8 cellular contexts compared by ENCODE assay signal in the genomic region with DNA sequence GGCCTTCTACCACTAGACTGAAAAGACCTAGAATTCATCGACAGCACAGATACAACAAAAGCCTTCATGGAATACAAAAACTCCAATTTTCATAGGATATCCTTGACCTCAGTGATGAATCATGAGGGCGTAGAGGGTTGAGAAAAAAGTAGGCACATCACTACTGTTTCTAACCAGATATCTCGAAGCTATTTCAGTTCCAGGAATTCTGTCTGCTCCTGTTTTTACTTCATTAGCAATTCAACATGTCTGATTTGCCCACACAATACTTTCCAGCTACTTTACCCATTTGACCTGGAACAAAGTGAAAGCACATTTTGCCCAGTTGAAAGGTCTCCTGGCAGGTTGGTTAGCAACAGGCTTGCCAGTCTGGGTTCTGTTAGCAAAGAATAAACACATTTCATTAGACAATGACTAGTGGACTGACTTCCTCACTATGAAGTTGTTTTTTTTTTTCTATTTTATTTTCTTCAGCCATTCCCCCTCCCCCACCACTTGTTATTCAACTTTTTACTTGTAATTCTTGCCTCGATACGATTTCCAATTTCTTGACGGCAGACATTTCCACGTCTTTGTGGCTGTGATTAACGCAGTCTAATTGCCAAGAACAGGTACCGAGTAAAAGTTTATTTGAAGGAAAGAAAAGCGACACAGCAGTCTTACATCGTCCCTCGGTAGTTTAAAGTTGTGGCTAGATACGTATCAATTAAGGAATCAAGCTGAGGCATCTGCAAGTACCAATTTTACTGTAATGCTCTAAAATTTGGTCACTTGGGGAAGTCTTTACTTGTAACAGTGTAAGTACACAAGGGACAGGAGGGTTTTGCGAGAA. TPM values are rescaled to one million over a fixed set of nuclear protein-coding genes. Genes with fewer than 3 reads are reported as not detected.
DNase-seq lines count a peak whose midpoint lies in the region; ATAC-seq and TF ChIP-seq lines count a peak whose summit lies in the region.

No MANE protein-coding gene starts in this region.

- peaks cover 27% of the 10 kb centered on the region for H3K79me2 ChIP-seq in GM23248 (ENCODE audit: insufficient read depth)

- 15 to 17% methylated on average over 14 of the region's 14 CpGs for WGBS in GM23248 (ENCODE audit: low coverage in 1 of 2, low lambda C conversion rate in 2 of 2, missing lambda C conversion rate in 2 of 2), 2 experiments
- WGBS in esophagus muscularis mucosa = 13% methylated on average over 14 of the region's 14 CpGs

- H3K9me3 ChIP-seq in GM23248 (ENCODE audit: low read depth) (no peaks in the 10 kb centered on the region), esophagus muscularis mucosa (no peaks in the 10 kb centered on the region), neutrophil (no peaks in the 10 kb centered on the region)

- in situ Hi-C loops in GM23248 (cut with MboI) = no loop called here

- H3K27me3 Mint-ChIP-seq in T-cell = peaks cover 0 to 2% of the 10 kb centered on the region in 2 donors

- H3K36me3 ChIP-seq in GM23248 (ENCODE audit: low read depth) (no peaks in the 10 kb centered on the region), esophagus muscularis mucosa (no peaks in the 10 kb centered on the region), neutrophil (no peaks in the 10 kb centered on the region)

- H3K4me3 ChIP-seq in AG04449 (ENCODE audit: low read depth, low read length) = peak overlapping the region; percentile 79
- peak overlapping the region; percentile 83 for H3K4me3 ChIP-seq in GM23248
- H3K4me3 ChIP-seq in esophagus muscularis mucosa = peak overlapping the region; percentile 71 to 97 (median 84)
- H3K4me3 ChIP-seq in neutrophil (ENCODE audit: low read depth in 1 of 2, low read length in 1 of 2) = peak overlapping the region; percentile 95 to 99

- H3K36me3 Mint-ChIP-seq in T-cell = no peaks in the 10 kb centered on the region

- ATAC-seq in T-cell (replicated peaks in 1 of 4) (no peak), GM21576 (IDR thresholded peaks at IDR 0.05; ENCODE audit: unreplicated experiment) (no peak)

- H3K9ac ChIP-seq in GM23248 = peak overlapping the region; percentile 88

- CTCF ChIA-PET in AG04449 (lab: Yijun Ruan, JAX) (interaction anchor here (1.0 kb wide), 1 partner anchor 227 kb away, joined by 3 read pairs; no protein-coding TSS in a partner anchor), T-cell (lab: Charles Lee) (interaction anchor here in 1 of 2 donors (0.9 to 2.6 kb wide), 2 partner anchors 28 to 339 kb away, joined by 3 to 22 read pairs; no protein-coding TSS in a partner anchor)

- no peak for TF ChIP-seq CTCF in AG04449 (IDR thresholded peaks at IDR 0.05; ENCODE audit: insufficient read depth, low read length, missing control alignments)
- no peak for TF ChIP-seq CTCF in esophagus muscularis mucosa (IDR thresholded peaks at IDR 0.05)
- no peak for TF ChIP-seq CTCF in neutrophil (IDR thresholded peaks at IDR 0.05)

- TF ChIP-seq POLR2A in esophagus muscularis mucosa (IDR thresholded peaks at IDR 0.05; ENCODE audit: low read depth) = no peak

- no peaks in the 10 kb centered on the region for H3K9me2 ChIP-seq in GM23248 (ENCODE audit: insufficient read depth)

- H3K4me2 ChIP-seq in GM23248 (ENCODE audit: unreplicated experiment) = peak overlapping the region; percentile 82

- peak overlapping the region; percentile 83 for H2AFZ ChIP-seq in GM23248

- peaks cover 14% of the 10 kb centered on the region; the same call in 1 of the 2 replicates for H3F3A ChIP-seq in GM23248 (ENCODE audit: insufficient read depth)

- no peaks in the 10 kb centered on the region for H3K27me3 ChIP-seq in GM23248 (replicated peaks; ENCODE audit: insufficient read depth)
- H3K27me3 ChIP-seq in esophagus muscularis mucosa = no peaks in the 10 kb centered on the region
- no peaks in the 10 kb centered on the region for H3K27me3 ChIP-seq in neutrophil

- H3K9me3 Mint-ChIP-seq in T-cell = no peaks in the 10 kb centered on the region

- DNase-seq in AG04449 (ENCODE audit: low read depth, low spot score) = no peak
- peak; percentile 58 for DNase-seq in GM23248
- peak in 12 of 34 experiments; percentile 10 to 33 (median 18) for DNase-seq in T-cell
- DNase-seq in esophagus muscularis mucosa (ENCODE audit: extremely low spot score) = no peak
- no peak for DNase-seq in activated CD4-positive, CD25-positive, alpha-beta regulatory T cell treated with anti-CD3 and anti-CD28 coated beads, Interleukin-2, amount 50 U/mL, for 72 hours
- DNase-seq in activated CD8-positive, alpha-beta memory T cell treated with anti-CD3 and anti-CD28 coated beads, Interleukin-2, amount 50 U/mL, for 4 hours = no peak

- H3K4me1 ChIP-seq in GM23248 (ENCODE audit: insufficient read depth) = peaks cover 21% of the 10 kb centered on the region
- peaks cover 26 to 32% (median 29%) of the 10 kb centered on the region in 4 donors for H3K4me1 ChIP-seq in esophagus muscularis mucosa
- peaks cover 31 to 35% of the 10 kb centered on the region in 2 experiments for H3K4me1 ChIP-seq in neutrophil (ENCODE audit: control insufficient read depth in 1 of 2, insufficient read depth in 1 of 2, low read depth in 1 of 2, low read length in 1 of 2)

- POLR2A ChIA-PET in AG04449 (lab: Yijun Ruan, JAX) = interaction anchor here (1.0 to 1.6 kb wide), 3 partner anchors 19 to 333 kb away, joined by 3 to 4 read pairs (median 4); no protein-coding TSS in a partner anchor
- POLR2A ChIA-PET in T-cell (lab: Charles Lee) = interaction anchor here (0.5 to 2.2 kb wide), 10 partner anchors 13 to 922 kb away, joined by 3 to 36 read pairs (median 4); a partner anchor contains a TSS

- TF ChIP-seq EP300 in esophagus muscularis mucosa (IDR thresholded peaks at IDR 0.05) = no peak

- intact Hi-C loops in esophagus muscularis mucosa (cut with DNase I) = loop anchor here (1.0 to 10.0 kb wide), 5 partner anchors 115 to 702 kb away; a partner anchor contains a TSS

- peak overlapping the region; percentile 92 to 95 (median 95) for H3K4me3 Mint-ChIP-seq in T-cell

- no peaks in the 10 kb centered on the region; the same call in 1 of the 2 replicates for H4K20me1 ChIP-seq in GM23248 (ENCODE audit: insufficient read depth)

- H3K4me1 Mint-ChIP-seq in T-cell = peaks cover 25 to 29% (median 26%) of the 10 kb centered on the region in 3 donors

- H3K27ac Mint-ChIP-seq in T-cell = peak overlapping the region; percentile 99

- H3K27ac ChIP-seq in GM23248 = peak overlapping the region; percentile 79
- peak overlapping the region; percentile 95 to 99 (median 96) for H3K27ac ChIP-seq in esophagus muscularis mucosa (replicated peaks in 1 of 4)
- peak overlapping the region; percentile 99 for H3K27ac ChIP-seq in neutrophil

RNA-seq across cellular contexts. Expression of a gene that starts 4.0 kb away (rescaled TPM):
- 9.2 and 10.0 TPM in 2 replicates for total RNA-seq in GM23248 (2014; rRNA removed; shearing (Covaris generic))
- 0.25 and 0.47 TPM in 2 replicates for polyA plus RNA-seq in GM23248 (2016; fragmentation: Nextera tagmentation; extraction: Ambion mirVana)
- total RNA-seq in T-cell (10 to 100 TPM; 41.2 to 58.4 (median 52.4) TPM), esophagus muscularis mucosa (10 to 100 TPM; 15.0 to 23.7 (median 18.2) TPM)
